8 cellular contexts compared by ENCODE assay signal in the genomic region with DNA sequence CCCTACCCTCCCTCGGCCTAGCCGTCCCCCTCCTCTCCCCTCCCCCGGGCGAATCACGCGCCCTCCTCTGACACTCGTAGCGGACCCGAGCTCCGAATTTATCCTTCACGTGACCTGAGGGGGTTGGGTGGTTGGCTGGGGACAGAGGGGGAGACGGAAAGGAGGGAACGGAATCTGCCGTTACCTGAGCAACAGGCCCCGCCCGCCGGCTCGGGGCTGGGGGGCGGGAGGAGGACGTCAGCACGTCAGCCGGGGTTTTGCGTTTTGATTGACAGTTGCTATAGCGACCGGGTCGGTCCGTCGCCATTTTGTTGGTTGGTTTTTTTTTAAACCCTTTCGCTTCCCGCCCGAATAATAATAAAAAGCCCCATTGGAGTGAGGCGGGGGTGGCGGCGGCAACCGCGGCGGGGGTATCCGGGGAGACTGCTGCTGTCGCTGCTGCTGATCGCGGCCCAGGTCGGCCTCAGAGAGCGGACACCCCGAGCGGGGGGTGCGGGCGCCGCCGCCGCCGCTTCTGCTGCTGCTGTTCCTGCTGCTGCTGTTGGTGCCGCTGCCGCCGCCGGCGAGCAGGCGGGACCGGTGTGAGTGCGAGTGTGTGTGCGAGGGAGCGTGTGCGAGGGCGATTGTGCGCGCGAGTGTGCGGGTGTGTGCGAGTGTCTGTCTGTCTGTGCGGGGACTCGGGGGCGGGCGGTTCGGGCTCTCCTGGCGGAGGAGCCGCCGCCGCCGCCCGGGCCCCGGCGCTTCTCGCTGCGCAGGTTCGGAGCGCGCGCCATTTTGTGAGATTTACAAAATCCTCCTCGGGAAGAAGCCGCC. TPM values are rescaled to one million over a fixed set of nuclear protein-coding genes. Genes with fewer than 3 reads are reported as not detected.
A peak's percentile ranks its signal among the peaks of the same experiment; 100 is the strongest.
DNase-seq lines count a peak whose midpoint lies in the region; ATAC-seq lines count a peak whose summit lies in the region.

Gene DYRK1A (plus strand): TSS at position 286 of the 813 bp plus-strand sequence. CDS start 53,602 bp downstream, outside the sequence.

- peaks cover 23% of the 10 kb centered on the region for H3K4me1 Mint-ChIP-seq in dendritic cell treated with granulocyte-macrophage colony-stimulating factor and Interleukin-4, amounts not matched to agents 40 ng/mL and 50 ng/mL, for 4 days (ENCODE audit: low read depth)

- peak; percentile 63 for ATAC-seq in GM19372 (IDR thresholded peaks at IDR 0.05; ENCODE audit: low read depth, unreplicated experiment)
- ATAC-seq in HG03558 (IDR thresholded peaks at IDR 0.05; ENCODE audit: extremely low read depth, unreplicated experiment) = peak; percentile 36
- peak; percentile 85 for ATAC-seq in left lobe of liver

- H3K36me3 Mint-ChIP-seq in dendritic cell treated with granulocyte-macrophage colony-stimulating factor and Interleukin-4, amounts not matched to agents 40 ng/mL and 50 ng/mL, for 4 days (ENCODE audit: low read depth) = peaks cover 14% of the 10 kb centered on the region

- peak within 1 kb of the TSS; percentile 98 for H3K4me3 Mint-ChIP-seq in dendritic cell treated with granulocyte-macrophage colony-stimulating factor and Interleukin-4, amounts not matched to agents 40 ng/mL and 50 ng/mL, for 4 days

- intact Hi-C loops in dendritic cell treated with granulocyte-macrophage colony-stimulating factor and Interleukin-4, amounts not matched to agents 40 ng/mL and 50 ng/mL, for 4 days (cut with micrococcal nuclease) = loop anchor here (1.0 to 10.0 kb wide), 3 partner anchors 99 to 292 kb away; partner anchors contain the start of genes PIGP, TTC3 and VPS26C

- peak within 1 kb of the TSS; percentile 100 for H3K27ac Mint-ChIP-seq in dendritic cell treated with granulocyte-macrophage colony-stimulating factor and Interleukin-4, amounts not matched to agents 40 ng/mL and 50 ng/mL, for 4 days

- DNase-seq in C1 segment of cervical spinal cord (lab: John Stamatoyannopoulos, UW) (peak; percentile 83 to 99 (median 98)), NCI-H748 treated with DMSO at 0.1 percent for 48 hours (lab: John Stamatoyannopoulos, UW) (peak; percentile 92), left lobe of liver (ENCODE audit: low spot score) (peak; percentile 99)
- peak; percentile 94 to 98 for DNase-seq in activated CD4-positive, alpha-beta T cell treated with anti-CD3 and anti-CD28 coated beads, Interleukin-2, amount 50 U/mL, for 24 hours (ENCODE audit: low read depth in 1 of 2, low spot score in 1 of 2)
- peak; percentile 98 for DNase-seq in stimulated activated CD4-positive, alpha-beta T cell treated with anti-CD3 and anti-CD28 coated beads, Interleukin-2, amount 100 ng/mL, for 4 hours (ENCODE audit: low read depth)

- no peaks in the 10 kb centered on the region for H3K27me3 Mint-ChIP-seq in dendritic cell treated with granulocyte-macrophage colony-stimulating factor and Interleukin-4, amounts not matched to agents 40 ng/mL and 50 ng/mL, for 4 days

- no peaks in the 10 kb centered on the region for H3K9me3 Mint-ChIP-seq in dendritic cell treated with granulocyte-macrophage colony-stimulating factor and Interleukin-4, amounts not matched to agents 40 ng/mL and 50 ng/mL, for 4 days

RNA-seq across cellular contexts. Expression of gene DYRK1A, which starts in this region (rescaled TPM):
- total RNA-seq in left lobe of liver = 21.6 TPM

Comparison
In these comparisons a context has a peak if more than half of its experiments do, and no peak if none do; other contexts are left out.
1. Peak in every context shown above with its lines: DNase-seq and ATAC-seq.